ENCODE assay signal across 3 cellular contexts in the genomic region with DNA sequence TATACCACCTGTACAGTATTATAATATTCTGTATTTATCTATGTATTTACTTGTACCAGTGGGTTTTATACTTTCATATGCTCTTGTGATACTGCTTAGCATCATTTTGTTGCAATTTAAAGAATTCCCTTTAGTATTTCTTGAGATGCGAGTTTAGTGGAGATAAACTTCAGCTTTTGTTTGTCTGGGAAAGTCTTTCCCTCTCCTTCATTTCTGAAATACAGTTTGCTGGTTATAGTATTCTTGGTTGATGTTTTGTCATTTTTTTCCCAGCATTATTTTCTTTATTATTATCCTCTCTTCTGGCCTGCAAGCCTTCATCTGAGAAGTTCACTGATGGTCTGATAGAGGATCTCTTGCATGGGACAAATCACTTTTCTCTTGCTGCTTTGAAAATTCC.
"Had no signal": no experiment of that assay in that cellular context is flagged by ENCODE, and none has a peak within 500 bp of the region (broad histone marks: within the 10 kb centered on the region; RNA-seq: fewer than 3 reads in every experiment).

No MANE protein-coding gene starts in this region.

- DNase-seq: GDM1, GF-D8 had no signal

- H3K4me3 ChIP-seq: GM12878 had no signal
